9 cellular contexts compared by ENCODE assay signal in genomic region chr3:130002666-130003598, GRCh38. TPM values are rescaled to one million over a fixed set of nuclear protein-coding genes. Genes with fewer than 3 reads are reported as not detected.
DNase-seq lines count a peak whose midpoint lies in the region; FAIRE-seq and TF ChIP-seq lines count a peak whose summit lies in the region.
"Not testable (repeated sequence)": the region's sequence is repeated elsewhere in the genome, so short reads cannot be mapped to it uniquely, and the experiment has no call there.
"Had no signal": no experiment of that assay in that cellular context is flagged by ENCODE, and none has a peak within 500 bp of the region (broad histone marks: within the 10 kb centered on the region; RNA-seq: fewer than 3 reads in every experiment).

No MANE protein-coding gene starts in this region.

- FAIRE-seq in endothelial cell of umbilical vein (lab: Jason Lieb, UNC): not testable (repeated sequence)

- H3K27me3 ChIP-seq in MM.1S (replicated peaks; ENCODE audit: insufficient read depth, low read length); SU-DHL-6 (ENCODE audit: low read length); endothelial cell of umbilical vein (ENCODE audit: control insufficient read depth in 2 of 2, insufficient read depth in 2 of 2, low read length in 2 of 2); liver (ENCODE audit: control insufficient read depth in 4 of 4, insufficient read depth in 4 of 4, low read length in 3 of 4): not testable (repeated sequence)

- H3K9me1 ChIP-seq in endothelial cell of umbilical vein (replicated peaks; ENCODE audit: control insufficient read depth, extremely low read depth, insufficient read depth, low read length): not testable (repeated sequence)

- H3K9me2 ChIP-seq in MM.1S (replicated peaks; ENCODE audit: insufficient read depth, low read length); SU-DHL-6 (replicated peaks; ENCODE audit: insufficient read depth, low read length): not testable (repeated sequence)

- H3K27ac ChIP-seq in MM.1S (ENCODE audit: low read length); SU-DHL-6 (ENCODE audit: low read depth, low read length); endothelial cell of umbilical vein (ENCODE audit: insufficient read depth, low read depth, low read length); liver (ENCODE audit: low read depth in 1 of 2, low read length in 2 of 2); urinary bladder (ENCODE audit: low read depth): not testable (repeated sequence)

- not testable (repeated sequence) for H3K79me2 ChIP-seq in MM.1S (ENCODE audit: low read length); SU-DHL-6 (ENCODE audit: insufficient read depth, low read length); endothelial cell of umbilical vein (ENCODE audit: control insufficient read depth, insufficient read depth, low read length)

- H3K9me3 ChIP-seq in ES-I3 (ENCODE audit: control insufficient read depth, insufficient read depth, low read length); MM.1S (replicated peaks; ENCODE audit: insufficient read depth, low read length); SU-DHL-6 (ENCODE audit: insufficient read depth, low read length); endothelial cell of umbilical vein (replicated peaks; ENCODE audit: control insufficient read depth, insufficient read depth, low read length); liver (ENCODE audit: control insufficient read depth in 4 of 4, low read length in 3 of 4): not testable (repeated sequence)

- H3K9ac ChIP-seq in ES-I3 (ENCODE audit: low read depth, low read length): peak overlapping the region; percentile 60; the same call in 1 of the 2 replicates
- not testable (repeated sequence) for H3K9ac ChIP-seq in MM.1S (ENCODE audit: low read length); endothelial cell of umbilical vein (replicated peaks; ENCODE audit: extremely low read depth, insufficient read depth, low read length); liver (ENCODE audit: low read depth in 1 of 2, low read length in 2 of 2)
- peak overlapping the region; percentile 40; the same call in 1 of the 2 replicates for H3K9ac ChIP-seq in SU-DHL-6 (ENCODE audit: low read length)

- TF ChIP-seq CTCF in MM.1S (IDR thresholded peaks at IDR 0.05; ENCODE audit: low read length) (peak; percentile 28), endothelial cell of umbilical vein (IDR thresholded peaks at IDR 0.05; ENCODE audit: extremely low read depth in 1 of 2, insufficient read depth in 1 of 2, low read depth in 1 of 2, low read length in 2 of 2) (peak; percentile 49 to 54), liver (IDR thresholded peaks at IDR 0.05; ENCODE audit: low read depth, low read length, missing input control) (peak; percentile 73)
- not testable (repeated sequence) for TF ChIP-seq CTCF in SU-DHL-6 (IDR thresholded peaks at IDR 0.05; ENCODE audit: insufficient read depth, low read length, poor library complexity, severe bottlenecking)

- H3K4me3 ChIP-seq in MM.1S (ENCODE audit: low read length) (peak overlapping the region; percentile 43; the same call in 1 of the 2 replicates), SU-DHL-6 (ENCODE audit: insufficient read depth, low read length, poor library complexity, severe bottlenecking) (peak overlapping the region; percentile 44), endothelial cell of umbilical vein (replicated peaks in 1 of 3; ENCODE audit: insufficient read depth in 1 of 3, low read depth in 1 of 3, low read length in 3 of 3) (peak overlapping the region in 2 of 3 experiments; percentile 16 to 26), liver (ENCODE audit: low read depth in 1 of 3, low read length in 3 of 3) (peak overlapping the region in 1 of 3 donors; percentile 41), urinary bladder (ENCODE audit: low read depth, low read length) (peak overlapping the region; percentile 21)

- not testable (repeated sequence) for H4K20me1 ChIP-seq in MM.1S (ENCODE audit: insufficient read depth, low read length); SU-DHL-6 (ENCODE audit: low read depth, low read length); endothelial cell of umbilical vein (replicated peaks; ENCODE audit: control insufficient read depth, extremely low read depth, insufficient read depth, low read length)

- POLR2A ChIA-PET in endothelial cell of umbilical vein (lab: Charles Lee): not testable (repeated sequence)

- not testable (repeated sequence) for BruUV-seq in endothelial cell of umbilical vein (replicated peaks; lab: Mats Ljungman, UMichigan)

- not testable (repeated sequence) for TF ChIP-seq POLR2A in endothelial cell of umbilical vein (IDR thresholded peaks at IDR 0.05; ENCODE audit: low read depth, low read length)

- H2AFZ ChIP-seq in MM.1S (ENCODE audit: low read length): peak overlapping the region; percentile 51; the same call in 1 of the 2 replicates
- H2AFZ ChIP-seq in SU-DHL-6 (ENCODE audit: low read depth, low read length, severe bottlenecking): not testable (repeated sequence)
- H2AFZ ChIP-seq in endothelial cell of umbilical vein (ENCODE audit: low read depth, low read length): peak overlapping the region; percentile 78

- H3K4me1 ChIP-seq in ES-I3 (ENCODE audit: insufficient read depth, low read length); MM.1S (ENCODE audit: low read length); endothelial cell of umbilical vein (ENCODE audit: control insufficient read depth, extremely low read depth, insufficient read depth, low read length); liver (ENCODE audit: control insufficient read depth in 4 of 4, insufficient read depth in 4 of 4, low read length in 3 of 4); urinary bladder (ENCODE audit: insufficient read depth): not testable (repeated sequence)

- peak overlapping the region; percentile 69; the same call in 1 of the 2 replicates for H3K4me2 ChIP-seq in MM.1S (ENCODE audit: low read depth, low read length)
- peak overlapping the region; percentile 46 for H3K4me2 ChIP-seq in SU-DHL-6 (ENCODE audit: low read depth, low read length, poor library complexity, severe bottlenecking)
- H3K4me2 ChIP-seq in endothelial cell of umbilical vein (ENCODE audit: insufficient read depth, low read length): peak overlapping the region; percentile 42

- DNase-seq in MM.1S (peak; percentile 51), endothelial cell of umbilical vein (ENCODE audit: low read depth, low spot score) (peak; percentile 28)
- peak; percentile 50 to 62 for DNase-seq in activated T-helper 1 cell treated with anti-CD3 and anti-CD28 coated beads, Interleukin-2, amount 50 U/mL, for 16 hours (ENCODE audit: low read depth in 1 of 2, low spot score in 1 of 2)
- peak; percentile 25 to 40 for DNase-seq in stimulated activated CD4-positive, alpha-beta T cell treated with anti-CD3 and anti-CD28 coated beads, Interleukin-12 subunit alpha, Interleukin-12 subunit beta, amount 100 ng/mL, for 24 hours (ENCODE audit: low read depth in 2 of 2)

- TF ChIP-seq RAD21 in liver (IDR thresholded peaks at IDR 0.05): peak in 1 of 2 donors; percentile 35

- not testable (repeated sequence) for H3K36me3 ChIP-seq in ES-I3 (ENCODE audit: insufficient read depth, low read length); MM.1S (replicated peaks; ENCODE audit: insufficient read depth, low read length); SU-DHL-6 (ENCODE audit: low read length); endothelial cell of umbilical vein (ENCODE audit: control insufficient read depth in 2 of 2, extremely low read depth in 1 of 2, insufficient read depth in 2 of 2, low read length in 2 of 2); liver (ENCODE audit: control insufficient read depth in 4 of 4, insufficient read depth in 3 of 4, low read depth in 1 of 4, low read length in 3 of 4); urinary bladder (ENCODE audit: insufficient read depth)

- intact Hi-C loops in endothelial cell of umbilical vein (cut with micrococcal nuclease): loop anchor here (1.0 to 2.0 kb wide), 2 partner anchors 61 to 374 kb away; no protein-coding TSS in a partner anchor

- CTCF ChIA-PET in endothelial cell of umbilical vein (lab: Charles Lee): interaction anchor here (0.6 to 5.0 kb wide), 15 partner anchors 8 to 513 kb away, joined by 3 to 80 read pairs (median 3); no protein-coding TSS in a partner anchor

- dilution Hi-C loops in endothelial cell of umbilical vein (cut with MboI; ENCODE audit: extremely low pct_ligation_motif_present, low sequenced_read_pairs): not testable (repeated sequence)

- 4% methylated on average over 78 of the region's 86 CpGs for WGBS in liver
- WGBS in urinary bladder: 2% methylated on average over 77 of the region's 86 CpGs

- H3F3A ChIP-seq in MM.1S (ENCODE audit: insufficient read depth, low read length); SU-DHL-6 (ENCODE audit: insufficient read depth): not testable (repeated sequence)

RNA-seq across cellular contexts. Expression of gene TRH, which starts 28.4 kb away (rescaled TPM):
- total RNA-seq in endothelial cell of umbilical vein (not detected in 2 replicates), liver (under 1 TPM in 1 of 2 donors, not detected in 1; 0.28 TPM), urinary bladder (0.16 TPM)
- polyA plus RNA-seq in endothelial cell of umbilical vein (not detected in 2 replicates), liver (not detected), urinary bladder (0.04 TPM)
- not detected in 2 replicates for polyA plus RNA-seq in endothelial cell of umbilical vein (2011; cell fraction: cytosol; rRNA removed)
- polyA plus RNA-seq in endothelial cell of umbilical vein (2011; cell fraction: nucleus; rRNA removed): not detected in 2 replicates
- not detected in 2 replicates for polyA plus RNA-seq in endothelial cell of umbilical vein (2012)
- not detected in 2 replicates for polyA minus RNA-seq in endothelial cell of umbilical vein
- not detected for polyA minus RNA-seq in endothelial cell of umbilical vein (2011; cell fraction: cytosol; rRNA and poly(A)+ RNA removed)
- polyA minus RNA-seq in endothelial cell of umbilical vein (2011; cell fraction: nucleus; rRNA and poly(A)+ RNA removed): not detected in 2 replicates
- total RNA-seq: pulmonary artery endothelial cell had no signal
